Comparison of ENCODE assay signal across 9 cellular contexts in genomic region chrX:135422810-135423168, GRCh38. TPM values are rescaled to one million over a fixed set of nuclear protein-coding genes. Genes with fewer than 3 reads are reported as not detected.
A peak's percentile ranks its signal among the peaks of the same experiment; 100 is the strongest.
DNase-seq lines count a peak whose midpoint lies in the region; ATAC-seq and TF ChIP-seq lines count a peak whose summit lies in the region.
"Not testable (repeated sequence)": the region's sequence is repeated elsewhere in the genome, so short reads cannot be mapped to it uniquely, and the experiment has no call there.
"Had no signal": no experiment of that assay in that cellular context is flagged by ENCODE, and none has a peak within 500 bp of the region (broad histone marks: within the 10 kb centered on the region; RNA-seq: fewer than 3 reads in every experiment).

No MANE protein-coding gene starts in this region.

- H3K9me1 ChIP-seq in IMR-90 (ENCODE audit: insufficient read depth, low read length): not testable (repeated sequence)

- dilution Hi-C loops in IMR-90 (cut with HindIII; ENCODE audit: low sequenced_read_pairs, unreplicated experiment): not testable (repeated sequence)

- not testable (repeated sequence) for H3K4me1 ChIP-seq in CD4-positive, CD25-positive, alpha-beta regulatory T cell (ENCODE audit: control insufficient read depth, insufficient read depth, low read length, poor library complexity, severe bottlenecking); IMR-90 (ENCODE audit: control insufficient read depth, insufficient read depth, low read length); breast epithelium
- peaks cover 0 to 17% (median 0%) of the 10 kb centered on the region in 3 donors for H3K4me1 ChIP-seq in esophagus squamous epithelium
- H3K4me1 ChIP-seq in stomach: peaks cover 0 to 10% (median 4%) of the 10 kb centered on the region in 4 donors

- not testable (repeated sequence) for H2BK120ac ChIP-seq in IMR-90 (ENCODE audit: low read depth, low read length)

- H3K27me3 Mint-ChIP-seq in CD4-positive, CD25-positive, alpha-beta regulatory T cell: peaks cover 14% of the 10 kb centered on the region
- H3K27me3 Mint-ChIP-seq in activated T-cell treated with anti-CD3 and anti-CD28 coated beads, Interleukin-2, amount 50 U/mL, for 4 hours (ENCODE audit: low read depth); immature natural killer cell (ENCODE audit: low read depth in 3 of 3); neural crest cell (ENCODE audit: low read depth): not testable (repeated sequence)

- H3K23ac ChIP-seq in IMR-90 (ENCODE audit: low read depth, low read length): not testable (repeated sequence)

- not testable (repeated sequence) for TF ChIP-seq RAD21 in IMR-90 (IDR thresholded peaks at IDR 0.05; ENCODE audit: low read length)

- not testable (repeated sequence) for H3K9me3 ChIP-seq in CD4-positive, CD25-positive, alpha-beta regulatory T cell (ENCODE audit: control insufficient read depth in 2 of 2, low read length in 2 of 2); IMR-90 (ENCODE audit: control insufficient read depth, insufficient read depth, low read length); breast epithelium; esophagus squamous epithelium; stomach

- not testable (repeated sequence) for TF ChIP-seq POLR2A in IMR-90 (IDR thresholded peaks at IDR 0.05; ENCODE audit: low read depth, low read length); breast epithelium (IDR thresholded peaks at IDR 0.05); esophagus squamous epithelium (IDR thresholded peaks at IDR 0.05); stomach (IDR thresholded peaks at IDR 0.05)

- not testable (repeated sequence) for H3K27me3 ChIP-seq in CD4-positive, CD25-positive, alpha-beta regulatory T cell (ENCODE audit: control insufficient read depth, insufficient read depth, low read length); esophagus squamous epithelium; stomach
- H3K27me3 ChIP-seq in IMR-90 (ENCODE audit: control insufficient read depth, insufficient read depth, low read length) (peaks cover 17% of the 10 kb centered on the region), breast epithelium (peaks cover 0 to 31% of the 10 kb centered on the region in 2 donors)

- peak overlapping the region; percentile 35; the same call in 1 of the 2 replicates for H3K4me2 ChIP-seq in IMR-90 (ENCODE audit: low read depth, low read length)

- H3K4ac ChIP-seq in IMR-90 (ENCODE audit: low read depth, low read length): not testable (repeated sequence)

- in situ Hi-C loops in IMR-90 (cut with MboI; ENCODE audit: low sequenced_read_pairs): not testable (repeated sequence)

- intact Hi-C loops in IMR-90 (cut with micrococcal nuclease); breast epithelium (cut with DNase I; ENCODE audit: low total_unique reads); esophagus squamous epithelium (cut with DNase I); stomach (cut with DNase I; ENCODE audit: low total_unique reads): not testable (repeated sequence)

- H3K79me1 ChIP-seq in IMR-90 (ENCODE audit: low read depth in 1 of 2, low read length in 2 of 2): not testable (repeated sequence)

- not testable (repeated sequence) for H4K20me1 ChIP-seq in IMR-90 (ENCODE audit: insufficient read depth, low read length)

- not testable (repeated sequence) for TF ChIP-seq CTCF in IMR-90 (conservative IDR thresholded peaks at IDR 0.05; ENCODE audit: low read depth, low read length); breast epithelium (IDR thresholded peaks at IDR 0.05); esophagus squamous epithelium (IDR thresholded peaks at IDR 0.05); neural crest cell (conservative IDR thresholded peaks at IDR 0.05); stomach (IDR thresholded peaks at IDR 0.05)

- H4K91ac ChIP-seq in IMR-90 (ENCODE audit: insufficient read depth, low read depth, low read length): not testable (repeated sequence)

- ATAC-seq in CD4-positive, CD25-positive, alpha-beta regulatory T cell (ENCODE audit: low read depth in 2 of 2); IMR-90 (ENCODE audit: low read depth); activated T-cell treated with anti-CD3 and anti-CD28 coated beads, Interleukin-2, amount 50 U/mL, for 4 hours: not testable (repeated sequence)

- CTCF ChIA-PET in IMR-90 (lab: Yijun Ruan, JAX): not testable (repeated sequence)

- not testable (repeated sequence) for H2AFZ ChIP-seq in IMR-90 (replicated peaks; ENCODE audit: low read length, poor library complexity)

- H3K27ac ChIP-seq in CD4-positive, CD25-positive, alpha-beta regulatory T cell (ENCODE audit: insufficient read depth, low read length, poor library complexity, severe bottlenecking); IMR-90 (ENCODE audit: insufficient read depth, low read length); breast epithelium; esophagus squamous epithelium; stomach: not testable (repeated sequence)

- not testable (repeated sequence) for BruUV-seq in IMR-90 (replicated peaks; lab: Mats Ljungman, UMichigan)

- H3K36me3 ChIP-seq in CD4-positive, CD25-positive, alpha-beta regulatory T cell (ENCODE audit: control insufficient read depth, insufficient read depth, low read length); IMR-90 (ENCODE audit: control insufficient read depth, insufficient read depth, low read length); breast epithelium; esophagus squamous epithelium; stomach: not testable (repeated sequence)

- not testable (repeated sequence) for DNase-seq in CD4-positive, CD25-positive, alpha-beta regulatory T cell; IMR-90; activated T-cell treated with anti-CD3 and anti-CD28 coated beads, Interleukin-2, amount 50 U/mL, for 4 hours; breast epithelium (ENCODE audit: low spot score in 2 of 2); esophagus squamous epithelium (lab: John Stamatoyannopoulos, UW); immature natural killer cell; neural crest cell (ENCODE audit: low read depth, low spot score); stomach

- H3K9me3 Mint-ChIP-seq in CD4-positive, CD25-positive, alpha-beta regulatory T cell; activated T-cell treated with anti-CD3 and anti-CD28 coated beads, Interleukin-2, amount 50 U/mL, for 4 hours; immature natural killer cell; neural crest cell: not testable (repeated sequence)

- H3K4me3 ChIP-seq in CD4-positive, CD25-positive, alpha-beta regulatory T cell (ENCODE audit: low read depth, low read length); IMR-90 (ENCODE audit: insufficient read depth, low read depth, low read length): not testable (repeated sequence)
- H3K4me3 ChIP-seq in breast epithelium (peak overlapping the region in 2 of 3 donors; percentile 57 to 72), esophagus squamous epithelium (peak overlapping the region; percentile 43 to 73 (median 52)), stomach (peak overlapping the region; percentile 52 to 60 (median 54))

- H2BK15ac ChIP-seq in IMR-90 (ENCODE audit: low read depth, low read length): not testable (repeated sequence)

- H3K14ac ChIP-seq in IMR-90 (replicated peaks; ENCODE audit: low read depth, low read length): not testable (repeated sequence)

- H3K9ac ChIP-seq in IMR-90 (ENCODE audit: low read depth, low read length): not testable (repeated sequence)

- peaks cover 0 to 13% (median 4%) of the 10 kb centered on the region in 4 donors for H3K4me1 Mint-ChIP-seq in CD4-positive, CD25-positive, alpha-beta regulatory T cell
- H3K4me1 Mint-ChIP-seq in activated T-cell treated with anti-CD3 and anti-CD28 coated beads, Interleukin-2, amount 50 U/mL, for 4 hours (ENCODE audit: low read depth); immature natural killer cell; neural crest cell: not testable (repeated sequence)

- not testable (repeated sequence) for H3K27ac Mint-ChIP-seq in CD4-positive, CD25-positive, alpha-beta regulatory T cell; immature natural killer cell; neural crest cell (ENCODE audit: unreplicated experiment)

- H2BK20ac ChIP-seq in IMR-90 (ENCODE audit: low read depth, low read length): not testable (repeated sequence)

- WGBS in IMR-90 (ENCODE audit: extremely low coverage in 2 of 2, insufficient read length in 1 of 2), 2 experiments: no CpG with 5 or more reads among the region's 10 CpGs
- 20% methylated on average over 1 of the region's 10 CpGs; no CpG with 5 or more reads in 1 of the 2 donors for WGBS in esophagus squamous epithelium, 2 donors
- 33 to 71% (median 43%) methylated on average over 5 to 10 of the region's 10 CpGs for WGBS in stomach, 5 donors

- H3K56ac ChIP-seq in IMR-90 (ENCODE audit: extremely low read depth, insufficient read depth, low read length): not testable (repeated sequence)

- H3K36me3 Mint-ChIP-seq in CD4-positive, CD25-positive, alpha-beta regulatory T cell; activated T-cell treated with anti-CD3 and anti-CD28 coated beads, Interleukin-2, amount 50 U/mL, for 4 hours (ENCODE audit: insufficient read depth); immature natural killer cell; neural crest cell (ENCODE audit: low read depth): not testable (repeated sequence)

- not testable (repeated sequence) for H2AK5ac ChIP-seq in IMR-90 (ENCODE audit: low read depth, low read length)

- H2AK9ac ChIP-seq in IMR-90 (replicated peaks; ENCODE audit: low read depth, low read length, poor library complexity): not testable (repeated sequence)

- not testable (repeated sequence) for H3K18ac ChIP-seq in IMR-90 (ENCODE audit: low read depth, low read length)

- not testable (repeated sequence) for H2BK5ac ChIP-seq in IMR-90 (ENCODE audit: low read depth, low read length, poor library complexity, severe bottlenecking)

- H4K5ac ChIP-seq in IMR-90 (ENCODE audit: low read depth, low read length): not testable (repeated sequence)

- TF ChIP-seq EP300 in stomach (IDR thresholded peaks at IDR 0.05): not testable (repeated sequence)

- POLR2A ChIA-PET in IMR-90 (lab: Charles Lee; ENCODE audit: unreplicated experiment): not testable (repeated sequence)

- H3K4me3 Mint-ChIP-seq in CD4-positive, CD25-positive, alpha-beta regulatory T cell: peak overlapping the region; percentile 24 to 79 (median 52)
- peak overlapping the region; percentile 63 for H3K4me3 Mint-ChIP-seq in activated T-cell treated with anti-CD3 and anti-CD28 coated beads, Interleukin-2, amount 50 U/mL, for 4 hours
- peak overlapping the region; percentile 35 to 59 (median 49) for H3K4me3 Mint-ChIP-seq in immature natural killer cell
- H3K4me3 Mint-ChIP-seq in neural crest cell: peak overlapping the region; percentile 84

- not testable (repeated sequence) for H4K8ac ChIP-seq in IMR-90 (ENCODE audit: low read depth in 2 of 2, low read length in 2 of 2)

RNA-seq across cellular contexts. Expression of gene SMIM10L2A, which starts 1.0 kb away (rescaled TPM):
- total RNA-seq in CD4-positive, CD25-positive, alpha-beta regulatory T cell: 0.42 TPM
- polyA plus RNA-seq in CD4-positive, CD25-positive, alpha-beta regulatory T cell: under 1 TPM; 0.05 to 0.39 (median 0.33) TPM
- total RNA-seq in IMR-90 (2012; rRNA removed) (under 0.01 TPM in 2 replicates), breast epithelium (1 to 10 TPM; 1.1 to 2.0 (median 1.3) TPM), esophagus squamous epithelium (1 to 10 TPM in 2 of 4 donors, under 1 TPM in 2; 0.35 to 2.7 (median 1.6) TPM), neural crest cell (3.5 and 3.8 TPM in 2 replicates), stomach (1 to 10 TPM in 2 of 5 donors, not detected in 3; 1.7 to 2.5 TPM)
- polyA plus RNA-seq in IMR-90 (2012; rRNA removed) (0.09 and 0.10 TPM in 2 replicates), immature natural killer cell (under 1 TPM in 2 of 3 donors, not detected in 1; 0.17 to 0.34 TPM), stomach (1 to 10 TPM in 2 of 3 donors, under 1 TPM in 1; 1.00 to 2.4 (median 1.1) TPM)
- 0.08 and 0.11 TPM in 2 replicates for polyA plus RNA-seq in IMR-90 (2012; cell fraction: cytosol; rRNA removed)
- polyA plus RNA-seq in IMR-90 (2012; cell fraction: nucleus; rRNA removed; ENCODE audit: low replicate concordance): 0.22 and 0.32 TPM in 2 replicates
- under 1 TPM; 0.38 to 0.66 (median 0.61) TPM for total RNA-seq in activated T-cell treated with anti-CD3 and anti-CD28 coated beads, Interleukin-2, amount 50 U/mL, for 4 hours
- total RNA-seq: PC-9 had no signal
